9 cellular contexts compared by ENCODE assay signal in genomic region chr19:50383307-50383851, GRCh38. TPM values are rescaled to one million over a fixed set of nuclear protein-coding genes. Genes with fewer than 3 reads are reported as not detected.
A peak's percentile ranks its signal among the peaks of the same experiment; 100 is the strongest.
DNase-seq lines count a peak whose midpoint lies in the region; ATAC-seq and TF ChIP-seq lines count a peak whose summit lies in the region.
"Had no signal": no experiment of that assay in that cellular context is flagged by ENCODE, and none has a peak within 500 bp of the region (broad histone marks: within the 10 kb centered on the region; RNA-seq: fewer than 3 reads in every experiment).

No MANE protein-coding gene starts in this region.

- peak overlapping the region; percentile 67 for H3K27ac ChIP-seq in effector memory CD4-positive, alpha-beta T cell (ENCODE audit: insufficient read depth, low read length, poor library complexity, severe bottlenecking)
- peak overlapping the region; percentile 55 for H3K27ac ChIP-seq in neuronal stem cell (replicated peaks; ENCODE audit: low read length)

- no CpG with 5 or more reads among the region's 15 CpGs for WGBS in neuronal stem cell (ENCODE audit: extremely low coverage in 2 of 2, insufficient read length in 2 of 2, insufficient replicate concordance in 1 of 2), 2 donors

- TF ChIP-seq CTCF in GM06990 (IDR thresholded peaks at IDR 0.05; ENCODE audit: insufficient read depth, low read length, poor library complexity, severe bottlenecking) (no peak), LNCaP clone FGC (IDR thresholded peaks at IDR 0.05; ENCODE audit: control insufficient read depth, extremely low read depth, insufficient read depth) (no peak)

- peak overlapping the region; percentile 97 for H2AFZ ChIP-seq in neuronal stem cell (ENCODE audit: low read length)

- H3K9ac ChIP-seq in neuronal stem cell (ENCODE audit: low read depth, low read length, poor library complexity): peak overlapping the region; percentile 89

- no peak overlapping the region for H3K18ac ChIP-seq in neuronal stem cell (ENCODE audit: low read length)

- H3K36me3 ChIP-seq in GM06990 (ENCODE audit: control insufficient read depth, insufficient read depth, low read length) (peaks cover 37% of the 10 kb centered on the region), neuronal stem cell (replicated peaks in 1 of 2; ENCODE audit: control insufficient read depth in 2 of 2, insufficient read depth in 2 of 2, low read length in 2 of 2) (peaks cover 51 to 68% of the 10 kb centered on the region in 2 donors)
- H3K36me3 ChIP-seq in effector memory CD4-positive, alpha-beta T cell (ENCODE audit: control insufficient read depth, insufficient read depth, low read length): peaks cover 48% of the 10 kb centered on the region

- peak overlapping the region; percentile 93 for H3K4me2 ChIP-seq in neuronal stem cell (ENCODE audit: insufficient read depth, low read length, poor library complexity, severe bottlenecking)

- H3K9me3 ChIP-seq in effector memory CD4-positive, alpha-beta T cell (ENCODE audit: control insufficient read depth, low read length): no peaks in the 10 kb centered on the region
- no peaks in the 10 kb centered on the region for H3K9me3 ChIP-seq in neuronal stem cell (replicated peaks in 1 of 2; ENCODE audit: control insufficient read depth in 2 of 2, insufficient read depth in 1 of 2, low read depth in 1 of 2, low read length in 2 of 2)

- H4K8ac ChIP-seq in neuronal stem cell (ENCODE audit: low read depth, low read length): peak overlapping the region; percentile 30

- no peak overlapping the region for H2BK5ac ChIP-seq in neuronal stem cell (ENCODE audit: low read length)

- peaks cover 17% of the 10 kb centered on the region for H3K79me1 ChIP-seq in neuronal stem cell (ENCODE audit: low read depth, low read length)

- no peak for DNase-seq in GM06990 (ENCODE audit: extremely low read depth, insufficient read length)
- no peak for DNase-seq in LNCaP clone FGC (ENCODE audit: low read depth)
- no peak for DNase-seq in effector memory CD4-positive, alpha-beta T cell
- DNase-seq in neuronal stem cell (ENCODE audit: low spot score): no peak
- no peak for DNase-seq in NCI-H1105 treated with DMSO at 0.1 percent for 48 hours (lab: John Stamatoyannopoulos, UW)
- DNase-seq in mucosa of gallbladder (ENCODE audit: low spot score): no peak

- H2BK120ac ChIP-seq in neuronal stem cell (ENCODE audit: low read depth, low read length): no peak overlapping the region

- peaks cover 8% of the 10 kb centered on the region for H3K4me1 ChIP-seq in effector memory CD4-positive, alpha-beta T cell (ENCODE audit: control insufficient read depth, insufficient read depth, low read length, poor library complexity, severe bottlenecking)
- H3K4me1 ChIP-seq in neuronal stem cell (ENCODE audit: control insufficient read depth in 2 of 2, insufficient read depth in 1 of 2, low read depth in 1 of 2, low read length in 2 of 2): peaks cover 8 to 12% of the 10 kb centered on the region in 2 donors

- H2BK12ac ChIP-seq in neuronal stem cell (ENCODE audit: low read length): no peak overlapping the region

- H4K91ac ChIP-seq in neuronal stem cell (ENCODE audit: low read depth, low read length, poor library complexity): no peak overlapping the region

- no peak overlapping the region for H2AK5ac ChIP-seq in neuronal stem cell (ENCODE audit: low read depth, low read length)

- peak overlapping the region; percentile 98 for H3K23ac ChIP-seq in neuronal stem cell (ENCODE audit: low read depth, low read length, poor library complexity)

- ATAC-seq in HG02678 (IDR thresholded peaks at IDR 0.05; ENCODE audit: unreplicated experiment): no peak
- no peak for ATAC-seq in HG02870 (IDR thresholded peaks at IDR 0.05; ENCODE audit: unreplicated experiment)

- H3K27me3 ChIP-seq in GM06990 (replicated peaks; ENCODE audit: control insufficient read depth, insufficient read depth, low read length): no peaks in the 10 kb centered on the region
- no peaks in the 10 kb centered on the region for H3K27me3 ChIP-seq in effector memory CD4-positive, alpha-beta T cell (replicated peaks; ENCODE audit: control insufficient read depth, insufficient read depth, low read length, poor library complexity, severe bottlenecking)
- H3K27me3 ChIP-seq in neuronal stem cell (ENCODE audit: control insufficient read depth in 3 of 3, insufficient read depth in 3 of 3, low read depth in 1 of 3, low read length in 3 of 3): peaks cover 0 to 2% (median 0%) of the 10 kb centered on the region in 3 experiments

- H2BK15ac ChIP-seq in neuronal stem cell (ENCODE audit: low read length): no peak overlapping the region

- H3K4me3 ChIP-seq in GM06990 (replicated peaks; ENCODE audit: low read depth, low read length) (peak overlapping the region; percentile 60), LNCaP clone FGC (ENCODE audit: low read depth, low read length) (peak overlapping the region; percentile 95), neuronal stem cell (ENCODE audit: low read length in 2 of 2) (peak overlapping the region; percentile 70 to 75)
- H3K4me3 ChIP-seq in effector memory CD4-positive, alpha-beta T cell (ENCODE audit: insufficient read depth, low read depth, low read length, poor library complexity, severe bottlenecking): peak overlapping the region; percentile 71

- H3K14ac ChIP-seq in neuronal stem cell (ENCODE audit: low read length): peak overlapping the region; percentile 31

- H3K4ac ChIP-seq in neuronal stem cell (ENCODE audit: low read length): no peak overlapping the region

RNA-seq across cellular contexts. Expression of gene POLD1, which starts 0.8 kb away (rescaled TPM):
- 60.2 TPM for polyA plus RNA-seq in neuronal stem cell (2013, experiment 1 of 2)
- 61.7 TPM for polyA plus RNA-seq in neuronal stem cell (2013, experiment 2 of 2)
- 16.2 TPM for total RNA-seq in mucosa of gallbladder

RNA-seq across cellular contexts. Expression of gene NR1H2, which starts 7.1 kb away (rescaled TPM):
- 15.5 TPM for polyA plus RNA-seq in neuronal stem cell (2013, experiment 1 of 2)
- 15.1 TPM for polyA plus RNA-seq in neuronal stem cell (2013, experiment 2 of 2)
- 92.3 TPM for total RNA-seq in mucosa of gallbladder

RNA-seq across cellular contexts. Expression of gene NAPSA, which starts 17.9 kb away (rescaled TPM):
- 0.84 TPM for polyA plus RNA-seq in neuronal stem cell (2013, experiment 1 of 2)
- polyA plus RNA-seq in neuronal stem cell (2013, experiment 2 of 2): 0.72 TPM
- 8.1 TPM for total RNA-seq in mucosa of gallbladder
- total RNA-seq: NCI-H460 had no signal

RNA-seq across cellular contexts. Expression of gene SPIB, which starts 35.4 kb away (rescaled TPM):
- 0.08 TPM for polyA plus RNA-seq in neuronal stem cell (2013, experiment 1 of 2)
- polyA plus RNA-seq in neuronal stem cell (2013, experiment 2 of 2): 0.17 TPM
- total RNA-seq in mucosa of gallbladder: 1.8 TPM
- total RNA-seq: NCI-H460 had no signal

RNA-seq across cellular contexts. Expression of gene MYBPC2, which starts 49.3 kb away (rescaled TPM):
- 1.0 TPM for polyA plus RNA-seq in neuronal stem cell (2013, experiment 1 of 2)
- polyA plus RNA-seq in neuronal stem cell (2013, experiment 2 of 2): 1.2 TPM
- not detected for total RNA-seq in mucosa of gallbladder
- total RNA-seq: NCI-H460 had no signal
